16 cellular contexts compared by ENCODE assay signal in the genomic region with DNA sequence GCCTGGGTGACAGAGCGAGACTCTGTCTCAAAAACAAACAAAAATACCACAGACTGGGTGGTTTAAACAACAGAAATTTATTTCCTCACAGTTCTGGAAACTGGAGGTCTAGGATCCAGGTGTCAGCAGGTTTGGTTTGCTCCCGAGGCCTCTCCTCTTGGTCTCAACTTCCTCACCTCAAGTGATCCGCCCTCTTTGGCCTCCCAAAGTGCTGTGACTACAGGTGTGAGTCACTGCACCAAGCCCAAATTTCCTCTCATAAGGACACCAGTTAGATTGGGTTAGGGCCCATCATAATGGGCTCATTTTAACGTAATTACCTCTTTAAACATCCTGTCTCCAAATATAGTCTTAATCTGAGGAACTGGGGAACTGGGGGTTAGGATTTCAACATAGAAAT. TPM values are rescaled to one million over a fixed set of nuclear protein-coding genes. Genes with fewer than 3 reads are reported as not detected.
DNase-seq lines count a peak whose midpoint lies in the region; ATAC-seq, FAIRE-seq and TF ChIP-seq lines count a peak whose summit lies in the region.
"Had no signal": no experiment of that assay in that cellular context is flagged by ENCODE, and none has a peak within 500 bp of the region (broad histone marks: within the 10 kb centered on the region; RNA-seq: fewer than 3 reads in every experiment).

No MANE protein-coding gene starts in this region.

- no peak overlapping the region for H3K4me3 ChIP-seq in keratinocyte (ENCODE audit: control insufficient read depth in 2 of 3, extremely low read depth in 1 of 3, insufficient read depth in 2 of 3, low read depth in 1 of 3, low read length in 3 of 3)
- H3K4me3 ChIP-seq in CD4-positive, alpha-beta memory T cell (ENCODE audit: low read length in 2 of 2), result no peak overlapping the region
- H3K4me3 ChIP-seq: A549 had no signal

- intact Hi-C loops in CD4-positive, alpha-beta memory T cell (cut with micrococcal nuclease), result no loop called here

- H3K4me1 ChIP-seq in keratinocyte (ENCODE audit: control insufficient read depth, extremely low read depth, insufficient read depth, low read length), result peaks cover 33% of the 10 kb centered on the region
- H3K4me1 ChIP-seq in CD4-positive, alpha-beta memory T cell (ENCODE audit: insufficient read depth, low read length), result no peaks in the 10 kb centered on the region
- H3K4me1 ChIP-seq: A549, Caco-2 had no signal

- H3K9ac ChIP-seq in keratinocyte (ENCODE audit: control insufficient read depth, extremely low read depth, insufficient read depth, low read length), result no peak overlapping the region

- H4K20me1 ChIP-seq in keratinocyte (ENCODE audit: control insufficient read depth, extremely low read depth, insufficient read depth, low read length), result no peaks in the 10 kb centered on the region

- H3K36me3 ChIP-seq in keratinocyte (ENCODE audit: control insufficient read depth in 2 of 2, extremely low read depth in 1 of 2, insufficient read depth in 2 of 2, low read length in 2 of 2), result no peaks in the 10 kb centered on the region
- no peaks in the 10 kb centered on the region for H3K36me3 ChIP-seq in CD4-positive, alpha-beta memory T cell (ENCODE audit: insufficient read depth, low read length)

- dilution Hi-C loops in keratinocyte (cut with MboI; ENCODE audit: extremely low pct_ligation_motif_present, low sequenced_read_pairs), result no loop called here

- DNase-seq in Daoy (ENCODE audit: low read depth) (peak; percentile 48), M059J (ENCODE audit: low read depth) (peak; percentile 31), keratinocyte (ENCODE audit: low read depth, low spot score) (no peak), chondrocyte (ENCODE audit: low spot score) (no peak)
- DNase-seq in stimulated activated CD4-positive, alpha-beta T cell treated with anti-CD3 and anti-CD28 coated beads, Interleukin-4, amount 100 ng/mL, for 24 hours, result no peak
- DNase-seq in CD4-positive, alpha-beta memory T cell, result no peak
- DNase-seq: Caco-2, H7, MM.1S, NCI-H1105, NCI-H187, NCI-H446 had no signal

- no peak overlapping the region for H3K4me3 Mint-ChIP-seq in activated T-helper 17 cell treated with anti-CD3 and anti-CD28 coated beads, Interleukin-2, amount 50 U/mL, for 72 hours
- no peak overlapping the region for H3K4me3 Mint-ChIP-seq in CD4-positive, alpha-beta memory T cell
- H3K4me3 Mint-ChIP-seq in chondrocyte (ENCODE audit: unreplicated experiment), result no peak overlapping the region
- H3K4me3 Mint-ChIP-seq: CD14-positive monocyte had no signal

- H3K36me3 Mint-ChIP-seq in activated T-helper 17 cell treated with anti-CD3 and anti-CD28 coated beads, Interleukin-2, amount 50 U/mL, for 72 hours (ENCODE audit: low read depth), result no peaks in the 10 kb centered on the region
- no peaks in the 10 kb centered on the region for H3K36me3 Mint-ChIP-seq in CD4-positive, alpha-beta memory T cell
- H3K36me3 Mint-ChIP-seq in chondrocyte (ENCODE audit: low read depth), result no peaks in the 10 kb centered on the region
- H3K36me3 Mint-ChIP-seq: CD14-positive monocyte had no signal

- no peak overlapping the region for H3K27ac Mint-ChIP-seq in activated T-helper 17 cell treated with anti-CD3 and anti-CD28 coated beads, Interleukin-2, amount 50 U/mL, for 72 hours
- H3K27ac Mint-ChIP-seq in CD4-positive, alpha-beta memory T cell, result no peak overlapping the region
- H3K27ac Mint-ChIP-seq in chondrocyte (ENCODE audit: unreplicated experiment), result no peak overlapping the region

- CTCF ChIA-PET in CD4-positive, alpha-beta memory T cell (lab: Charles Lee; ENCODE audit: partially characterized antibody), result interaction anchor here (2.2 kb wide), 1 partner anchor 16 kb away, joined by 9 read pairs; no protein-coding TSS in a partner anchor

- peak overlapping the region; percentile 55 for H3K27ac ChIP-seq in keratinocyte (ENCODE audit: control insufficient read depth, insufficient read depth, low read length)
- H3K27ac ChIP-seq in CD4-positive, alpha-beta memory T cell (ENCODE audit: low read depth, low read length), result no peak overlapping the region
- H3K27ac ChIP-seq: A549 had no signal

- no peaks in the 10 kb centered on the region for H3K27me3 ChIP-seq in keratinocyte (ENCODE audit: control insufficient read depth, extremely low read depth, insufficient read depth, low read length)
- no peaks in the 10 kb centered on the region for H3K27me3 ChIP-seq in CD4-positive, alpha-beta memory T cell (ENCODE audit: insufficient read depth, low read length)

- no peaks in the 10 kb centered on the region for H3K9me1 ChIP-seq in keratinocyte (ENCODE audit: control insufficient read depth, extremely low read depth, insufficient read depth, low read length)

- POLR2A ChIA-PET in CD4-positive, alpha-beta memory T cell (lab: Charles Lee; ENCODE audit: partially characterized antibody), result no interaction called here

- H3K4me1 Mint-ChIP-seq in activated T-helper 17 cell treated with anti-CD3 and anti-CD28 coated beads, Interleukin-2, amount 50 U/mL, for 72 hours, result no peaks in the 10 kb centered on the region
- H3K4me1 Mint-ChIP-seq in CD4-positive, alpha-beta memory T cell, result peaks cover 0 to 7% (median 5%) of the 10 kb centered on the region in 4 donors
- H3K4me1 Mint-ChIP-seq in chondrocyte (ENCODE audit: low read depth), result no peaks in the 10 kb centered on the region

- TF ChIP-seq CTCF in keratinocyte (optimal IDR thresholded peaks at IDR 0.05 in 1 of 3, IDR thresholded peaks at IDR 0.05 in 1 of 3, conservative IDR thresholded peaks at IDR 0.05 in 1 of 3; ENCODE audit: extremely low read depth in 1 of 3, insufficient read depth in 2 of 3, low read length in 3 of 3) (no peak), chondrocyte (IDR thresholded peaks at IDR 0.05) (no peak)

- H3K4me2 ChIP-seq in keratinocyte (ENCODE audit: control insufficient read depth, extremely low read depth, insufficient read depth, low read depth, low read length), result no peak overlapping the region
- H3K4me2 ChIP-seq: A549 had no signal

- FAIRE-seq in keratinocyte (lab: Jason Lieb, UNC), result peak; percentile 90
- FAIRE-seq: A549, GM18507 had no signal

- no peaks in the 10 kb centered on the region for H3K27me3 Mint-ChIP-seq in activated T-helper 17 cell treated with anti-CD3 and anti-CD28 coated beads, Interleukin-2, amount 50 U/mL, for 72 hours
- H3K27me3 Mint-ChIP-seq in CD4-positive, alpha-beta memory T cell, result peaks cover 0 to 1% of the 10 kb centered on the region in 2 donors
- H3K27me3 Mint-ChIP-seq in chondrocyte (ENCODE audit: low read depth), result no peaks in the 10 kb centered on the region

- no peak overlapping the region for H2AFZ ChIP-seq in keratinocyte (ENCODE audit: control insufficient read depth, low read length)

- peak; percentile 34 for ATAC-seq in activated T-helper 17 cell treated with anti-CD3 and anti-CD28 coated beads, Interleukin-2, amount 50 U/mL, for 72 hours (replicated peaks)
- ATAC-seq: A549 had no signal

- no peaks in the 10 kb centered on the region for H3K9me3 Mint-ChIP-seq in activated T-helper 17 cell treated with anti-CD3 and anti-CD28 coated beads, Interleukin-2, amount 50 U/mL, for 72 hours
- no peaks in the 10 kb centered on the region for H3K9me3 Mint-ChIP-seq in CD4-positive, alpha-beta memory T cell
- H3K9me3 Mint-ChIP-seq in chondrocyte (ENCODE audit: low read depth), result no peaks in the 10 kb centered on the region

- no peaks in the 10 kb centered on the region for H3K9me3 ChIP-seq in keratinocyte (ENCODE audit: control insufficient read depth, low read depth, low read length)
- no peaks in the 10 kb centered on the region for H3K9me3 ChIP-seq in CD4-positive, alpha-beta memory T cell (ENCODE audit: control insufficient read depth in 1 of 2, low read length in 2 of 2)
- H3K9me3 ChIP-seq: A549, Caco-2 had no signal

- H3K79me2 ChIP-seq in keratinocyte (ENCODE audit: control insufficient read depth, insufficient read depth, low read length), result no peaks in the 10 kb centered on the region

RNA-seq across cellular contexts. Expression of gene MFSD2A, which starts 35.5 kb away (rescaled TPM):
- total RNA-seq in Daoy (2014; rRNA removed; shearing (Covaris generic)), result 12.7 and 12.8 TPM in 2 replicates
- total RNA-seq in M059J (2014; rRNA removed; shearing (Covaris generic)), result 1.2 and 2.3 TPM in 2 replicates
- 10 to 100 TPM in 1 of 2 donors, 1 to 10 TPM in 1; 8.1 to 10.3 TPM for total RNA-seq in activated T-helper 17 cell treated with anti-CD3 and anti-CD28 coated beads, Interleukin-2, amount 50 U/mL, for 72 hours
- polyA plus RNA-seq in keratinocyte, result 50.1 to 62.5 TPM (median 57.0 TPM) in 3 replicates
- polyA plus RNA-seq in keratinocyte (2011; ENCODE audit: low read depth), result 12.6 TPM
- 27.3 and 32.3 TPM in 2 replicates for polyA plus RNA-seq in keratinocyte (2011; cell fraction: cytosol; rRNA removed)
- polyA plus RNA-seq in keratinocyte (2011; cell fraction: nucleus; rRNA removed), result 199 and 235 TPM in 2 replicates
- polyA plus RNA-seq in keratinocyte (2012; ENCODE audit: low replicate concordance), result 33.2 and 47.8 TPM in 2 replicates
- polyA minus RNA-seq in keratinocyte, result 59.1 to 118 TPM (median 79.8 TPM) in 3 replicates
- polyA minus RNA-seq in keratinocyte (2011; cell fraction: cytosol; rRNA and poly(A)+ RNA removed), result 25.9 TPM
- 60.7 and 73.3 TPM in 2 replicates for polyA minus RNA-seq in keratinocyte (2011; cell fraction: nucleus; rRNA and poly(A)+ RNA removed)
- total RNA-seq in CD4-positive, alpha-beta memory T cell, result under 1 TPM; 0.38 to 0.42 TPM
- under 1 TPM; 0.44 to 0.70 TPM for polyA plus RNA-seq in CD4-positive, alpha-beta memory T cell
- 1.4 to 2.5 TPM (median 1.8 TPM) in 3 replicates for total RNA-seq in chondrocyte

RNA-seq across cellular contexts. Expression of gene CAP1, which starts 50.1 kb away (rescaled TPM):
- 451 and 461 TPM in 2 replicates for total RNA-seq in Daoy (2014; rRNA removed; shearing (Covaris generic))
- 371 and 481 TPM in 2 replicates for total RNA-seq in M059J (2014; rRNA removed; shearing (Covaris generic))
- total RNA-seq in activated T-helper 17 cell treated with anti-CD3 and anti-CD28 coated beads, Interleukin-2, amount 50 U/mL, for 72 hours, result 100 to 1,000 TPM; 405 to 687 TPM
- 891 to 1,048 TPM (median 959 TPM) in 3 replicates for polyA plus RNA-seq in keratinocyte
- polyA plus RNA-seq in keratinocyte (2011; ENCODE audit: low read depth), result 326 TPM
- 709 and 1,075 TPM in 2 replicates for polyA plus RNA-seq in keratinocyte (2011; cell fraction: cytosol; rRNA removed)
- polyA plus RNA-seq in keratinocyte (2011; cell fraction: nucleus; rRNA removed), result 719 and 800 TPM in 2 replicates
- polyA plus RNA-seq in keratinocyte (2012; ENCODE audit: low replicate concordance), result 341 and 764 TPM in 2 replicates
- 321 to 717 TPM (median 599 TPM) in 3 replicates for polyA minus RNA-seq in keratinocyte
- polyA minus RNA-seq in keratinocyte (2011; cell fraction: cytosol; rRNA and poly(A)+ RNA removed), result 500 TPM
- polyA minus RNA-seq in keratinocyte (2011; cell fraction: nucleus; rRNA and poly(A)+ RNA removed), result 428 and 621 TPM in 2 replicates
- total RNA-seq in CD4-positive, alpha-beta memory T cell, result 100 to 1,000 TPM; 285 to 305 TPM
- polyA plus RNA-seq in CD4-positive, alpha-beta memory T cell, result 100 to 1,000 TPM; 629 to 725 TPM
- total RNA-seq in chondrocyte, result 415 to 576 TPM (median 558 TPM) in 3 replicates

Comparison
In these comparisons a context has a peak if more than half of its experiments do, and no peak if none do; other contexts are left out.
1. DNase-seq: peak in Daoy (single experiment) and M059J (single experiment); none in keratinocyte (single experiment), stimulated activated CD4-positive, alpha-beta T cell treated with anti-CD3 and anti-CD28 coated beads, Interleukin-4, amount 100 ng/mL, for 24 hours (single experiment), CD4-positive, alpha-beta memory T cell (0 of 5) and chondrocyte (single experiment).